10 cellular contexts compared by ENCODE assay signal in genomic region chr20:23884771-23885162, GRCh38. TPM values are rescaled to one million over a fixed set of nuclear protein-coding genes. Genes with fewer than 3 reads are reported as not detected.
"Had no signal": no experiment of that assay in that cellular context is flagged by ENCODE, and none has a peak within 500 bp of the region (broad histone marks: within the 10 kb centered on the region; RNA-seq: fewer than 3 reads in every experiment).

No MANE protein-coding gene starts in this region.

- H3K36me3 Mint-ChIP-seq: IgD-negative memory B cell had no signal

- H3K4me3 Mint-ChIP-seq: IgD-negative memory B cell had no signal

- H3K4me2 ChIP-seq: KMS-11 had no signal

- H3K4me1 Mint-ChIP-seq: IgD-negative memory B cell had no signal

- DNase-seq: IMR-90, KBM-7, KG1 had no signal

- H3K27ac ChIP-seq: HL-60, KMS-11 had no signal

- H3K27ac Mint-ChIP-seq: IgD-negative memory B cell had no signal

- H3K27me3 Mint-ChIP-seq: IgD-negative memory B cell had no signal

- H3K9me3 Mint-ChIP-seq: IgD-negative memory B cell had no signal

- H3K9ac ChIP-seq: KMS-11 had no signal

- H3K4me3 ChIP-seq: K562 had no signal

- ATAC-seq: HepG2, K562 had no signal

RNA-seq across cellular contexts. Expression of gene CST5, which starts 5.2 kb away (rescaled TPM):
- total RNA-seq: HepG2, HT-29, HT1080, IMR-90, K562 had no signal
- polyA plus RNA-seq: IgD-negative memory B cell, IMR-90, K562 had no signal

RNA-seq across cellular contexts. Expression of gene CST2, which starts 58.2 kb away (rescaled TPM):
- total RNA-seq: HepG2, HT-29, HT1080, IMR-90, K562 had no signal
- polyA plus RNA-seq: HepG2, IgD-negative memory B cell, IMR-90, K562 had no signal
